In genomic region chr20:2558581-2559301, GRCh38 we compare ENCODE assay signal across 11 cellular contexts. TPM values are rescaled to one million over a fixed set of nuclear protein-coding genes. Genes with fewer than 3 reads are reported as not detected.
DNase-seq lines count a peak whose midpoint lies in the region; ATAC-seq, FAIRE-seq and TF ChIP-seq lines count a peak whose summit lies in the region.
"Had no signal": no experiment of that assay in that cellular context is flagged by ENCODE, and none has a peak within 500 bp of the region (broad histone marks: within the 10 kb centered on the region; RNA-seq: fewer than 3 reads in every experiment).

No MANE protein-coding gene starts in this region.

- no peak overlapping the region for H3K4me3 ChIP-seq in HepG2 (replicated peaks in 1 of 3; ENCODE audit: insufficient read depth in 1 of 3, low read depth in 2 of 3, low read length in 3 of 3)
- H3K4me3 ChIP-seq in right lobe of liver, result no peak overlapping the region
- peak overlapping the region; percentile 27 to 78 (median 59) for H3K4me3 ChIP-seq in dorsolateral prefrontal cortex
- no peak overlapping the region for H3K4me3 ChIP-seq in mucosa of descending colon

- WGBS in HepG2 (ENCODE audit: low lambda C conversion rate), result 53% methylated on average over 49 of the region's 54 CpGs
- 3% methylated on average over 36 of the region's 54 CpGs for WGBS in right lobe of liver (ENCODE audit: insufficient coverage, low coverage, low lambda C conversion rate, missing lambda C conversion rate)

- H2AFZ ChIP-seq in HepG2 (ENCODE audit: low read length), result no peak overlapping the region

- POLR2A ChIA-PET in HepG2 (lab: Yijun Ruan, JAX), result no interaction called here

- H3K9ac ChIP-seq in HepG2 (ENCODE audit: insufficient read depth, low read depth, low read length), result no peak overlapping the region

- in situ Hi-C loops in HepG2 (cut with HindIII; ENCODE audit: extremely low pct_ligation_motif_present, low pct_unique_long_range_greater_than_20kb), result no loop called here

- H3K36me3 ChIP-seq in HepG2 (replicated peaks in 1 of 2; ENCODE audit: control insufficient read depth in 1 of 2, insufficient read depth in 2 of 2, low read length in 2 of 2), result no peaks in the 10 kb centered on the region
- H3K36me3 ChIP-seq in right lobe of liver, result no peaks in the 10 kb centered on the region
- no peaks in the 10 kb centered on the region for H3K36me3 ChIP-seq in mucosa of descending colon (ENCODE audit: low read depth)
- H3K36me3 ChIP-seq: neutrophil had no signal

- no peaks in the 10 kb centered on the region for H3K79me2 ChIP-seq in HepG2 (ENCODE audit: insufficient read depth, low read length)

- H4K20me1 ChIP-seq in HepG2 (ENCODE audit: insufficient read depth, low read length), result no peaks in the 10 kb centered on the region

- H3K27ac ChIP-seq in HepG2 (ENCODE audit: extremely low read length, insufficient read depth, low read length), result no peak overlapping the region
- H3K27ac ChIP-seq in right lobe of liver, result no peak overlapping the region
- peak overlapping the region in 30 of 59 donors; percentile 0 to 88 (median 54) for H3K27ac ChIP-seq in dorsolateral prefrontal cortex
- H3K27ac ChIP-seq: neutrophil had no signal

- no peak for TF ChIP-seq RAD21 in HepG2 (CRISPR knock-in tag; IDR thresholded peaks at IDR 0.05)

- CTCF ChIA-PET in HepG2 (lab: Yijun Ruan, JAX; ENCODE audit: low intra/inter-chr PET ratio, low total read pairs), result no interaction called here

- no peak for DNase-seq in HepG2 (ENCODE audit: low spot score)
- DNase-seq in right lobe of liver, result no peak
- peak in 2 of 10 donors; percentile 30 to 82 for DNase-seq in dorsolateral prefrontal cortex
- DNase-seq in mucosa of descending colon, result no peak
- no peak for DNase-seq in epidermal melanocyte (ENCODE audit: insufficient read length, low spot score)
- no peak for DNase-seq in NCI-H1105 (lab: John Stamatoyannopoulos, UW)
- DNase-seq in T-helper 2 cell, result no peak

- H3K27me3 ChIP-seq in HepG2 (ENCODE audit: control insufficient read depth in 1 of 2, insufficient read depth in 2 of 2, low read length in 2 of 2) (peaks cover 7 to 45% of the 10 kb centered on the region in 2 experiments; a peak in 4 of 5 replicates), right lobe of liver (peaks cover 0 to 13% of the 10 kb centered on the region in 2 donors), dorsolateral prefrontal cortex (peaks cover 0 to 24% (median 6%) of the 10 kb centered on the region in 45 donors)

- no peak for TF ChIP-seq EP300 in HepG2 (IDR thresholded peaks at IDR 0.05; ENCODE audit: low read depth in 2 of 2, low read length in 2 of 2)
- no peak for TF ChIP-seq EP300 in HepG2 (CRISPR knock-in tag; IDR thresholded peaks at IDR 0.05; ENCODE audit: borderline replicate concordance)

- ATAC-seq in HepG2, result no peak
- ATAC-seq in right lobe of liver, result no peak
- peak; percentile 9 for ATAC-seq in mucosa of descending colon
- ATAC-seq in HG03457 (IDR thresholded peaks at IDR 0.05; ENCODE audit: unreplicated experiment), result no peak

- TF ChIP-seq POLR2A in HepG2 (IDR thresholded peaks at IDR 0.05; ENCODE audit: insufficient read depth in 1 of 2, low read depth in 2 of 2, low read length in 2 of 2) (no peak), right lobe of liver (IDR thresholded peaks at IDR 0.05) (no peak)

- intact Hi-C loops in HepG2 (cut with micrococcal nuclease; ENCODE audit: unreplicated experiment) (no loop called here), right lobe of liver (cut with DNase I) (no loop called here), dorsolateral prefrontal cortex (cut with DNase I) (no loop called here), mucosa of descending colon (cut with DNase I, micrococcal nuclease) (no loop called here)

- TF ChIP-seq CTCF in HepG2 (CRISPR knock-in tag; IDR thresholded peaks at IDR 0.05), result no peak
- TF ChIP-seq CTCF in right lobe of liver (IDR thresholded peaks at IDR 0.05), result no peak
- TF ChIP-seq CTCF in dorsolateral prefrontal cortex (IDR thresholded peaks at IDR 0.05 in 54 of 56, conservative IDR thresholded peaks at IDR 0.05 in 2 of 56; ENCODE audit: low read depth in 1 of 56, partially characterized antibody in 56 of 56), result no peak
- no peak for TF ChIP-seq CTCF in mucosa of descending colon (IDR thresholded peaks at IDR 0.05)

- FAIRE-seq in HepG2 (lab: Jason Lieb, UNC), result no peak

- no peak overlapping the region for H3K4me2 ChIP-seq in HepG2 (ENCODE audit: low read depth, low read length)

- BruUV-seq in HepG2 (replicated peaks; lab: Mats Ljungman, UMichigan), result no TSS peak

- H3K4me1 ChIP-seq in HepG2 (ENCODE audit: insufficient read depth, low read length) (no peaks in the 10 kb centered on the region), right lobe of liver (peaks cover 0 to 3% (median 0%) of the 10 kb centered on the region in 4 donors), mucosa of descending colon (ENCODE audit: low read depth) (peaks cover 7% of the 10 kb centered on the region)

- H3K9me3 ChIP-seq in HepG2 (ENCODE audit: low read length) (no peaks in the 10 kb centered on the region), right lobe of liver (no peaks in the 10 kb centered on the region), mucosa of descending colon (no peaks in the 10 kb centered on the region)
- H3K9me3 ChIP-seq: neutrophil had no signal

TF ChIP-seq in HepG2, 621 proteins besides CTCF, POLR2A, EP300 and RAD21 (continues in another document):
- no peak for TF ChIP-seq ZNF234 (CRISPR knock-in tag; conservative IDR thresholded peaks at IDR 0.05)

RNA-seq across cellular contexts. Expression of gene TMC2, which starts 22.4 kb away (rescaled TPM):
- total RNA-seq in HepG2 (2016; rRNA removed; fragmentation: Illumina TruSeq; extraction: Trizol) (not detected in 2 replicates), right lobe of liver (not detected), dorsolateral prefrontal cortex (1 to 10 TPM in 68 of 120 experiments, under 1 TPM in 51, not detected in 1; 0.28 to 2.5 (median 1.1) TPM), mucosa of descending colon (under 1 TPM in 2 of 3 donors, not detected in 1; 0.09 to 0.41 TPM)
- not detected in 2 replicates for total RNA-seq in HepG2 (2016; cell fraction: cytosol; rRNA removed; fragmentation: Illumina TruSeq; extraction: Trizol; ENCODE audit: low read depth)
- total RNA-seq in HepG2 (2016; cell fraction: insoluble cytoplasmic fraction; rRNA removed; fragmentation: Illumina TruSeq; extraction: Trizol), result 0.04 TPM in 1 of 2 replicates, not detected in the other
- total RNA-seq in HepG2 (2016; cell fraction: membrane; rRNA removed; fragmentation: Illumina TruSeq; extraction: Trizol), result not detected in 2 replicates
- total RNA-seq in HepG2 (2016; cell fraction: nucleus; rRNA removed; fragmentation: Illumina TruSeq; extraction: Trizol), result not detected in 2 replicates
- 0.03 TPM in 1 of 2 replicates, not detected in the other for polyA plus RNA-seq in HepG2 (2011; rRNA removed)
- polyA plus RNA-seq in HepG2 (2011; cell fraction: cytosol; rRNA removed), result not detected in 2 replicates
- not detected in 2 replicates for polyA plus RNA-seq in HepG2 (2011; cell fraction: nucleus; rRNA removed)
- 0.07 TPM in 1 of 2 replicates, not detected in the other for polyA plus RNA-seq in HepG2 (2012)
- polyA plus RNA-seq in HepG2 (2016; cell fraction: cytosol; fragmentation: Illumina TruSeq; extraction: Trizol; ENCODE audit: low read depth), result not detected in 2 replicates
- not detected in 2 replicates for polyA plus RNA-seq in HepG2 (2016; cell fraction: insoluble cytoplasmic fraction; fragmentation: Illumina TruSeq; extraction: Trizol; ENCODE audit: low read depth)
- polyA plus RNA-seq in HepG2 (2016; cell fraction: membrane; fragmentation: Illumina TruSeq; extraction: Trizol; ENCODE audit: low read depth), result not detected in 2 replicates
- polyA plus RNA-seq in HepG2 (2016; cell fraction: nucleus; fragmentation: Illumina TruSeq; extraction: Trizol; ENCODE audit: insufficient read depth, low read depth), result not detected in 2 replicates
- polyA minus RNA-seq in HepG2 (2011; rRNA and poly(A)+ RNA removed; ENCODE audit: low replicate concordance), result not detected in 2 replicates
- not detected in 2 replicates for polyA minus RNA-seq in HepG2 (2011; cell fraction: cytosol; rRNA and poly(A)+ RNA removed)
- polyA minus RNA-seq in HepG2 (2011; cell fraction: nucleus; rRNA and poly(A)+ RNA removed), result not detected in 2 replicates
- total RNA-seq: CD4-positive, alpha-beta memory T cell; epithelial cell of proximal tubule had no signal
- polyA plus RNA-seq: CD4-positive, alpha-beta memory T cell had no signal

RNA-seq across cellular contexts. Expression of gene ZNF343, which starts 50.0 kb away (rescaled TPM):
- total RNA-seq in HepG2 (2016; rRNA removed; fragmentation: Illumina TruSeq; extraction: Trizol), result 22.1 and 28.8 TPM in 2 replicates
- 4.5 and 6.2 TPM in 2 replicates for total RNA-seq in HepG2 (2016; cell fraction: cytosol; rRNA removed; fragmentation: Illumina TruSeq; extraction: Trizol; ENCODE audit: low read depth)
- 22.4 and 26.5 TPM in 2 replicates for total RNA-seq in HepG2 (2016; cell fraction: insoluble cytoplasmic fraction; rRNA removed; fragmentation: Illumina TruSeq; extraction: Trizol)
- 15.3 and 17.5 TPM in 2 replicates for total RNA-seq in HepG2 (2016; cell fraction: membrane; rRNA removed; fragmentation: Illumina TruSeq; extraction: Trizol)
- 21.9 and 23.7 TPM in 2 replicates for total RNA-seq in HepG2 (2016; cell fraction: nucleus; rRNA removed; fragmentation: Illumina TruSeq; extraction: Trizol)
- 16.4 and 17.0 TPM in 2 replicates for polyA plus RNA-seq in HepG2 (2011; rRNA removed)
- 8.7 and 11.5 TPM in 2 replicates for polyA plus RNA-seq in HepG2 (2011; cell fraction: cytosol; rRNA removed)
- polyA plus RNA-seq in HepG2 (2011; cell fraction: nucleus; rRNA removed), result 27.9 and 31.1 TPM in 2 replicates
- polyA plus RNA-seq in HepG2 (2012), result 13.6 and 14.9 TPM in 2 replicates
- 2.1 and 3.0 TPM in 2 replicates for polyA plus RNA-seq in HepG2 (2016; cell fraction: cytosol; fragmentation: Illumina TruSeq; extraction: Trizol; ENCODE audit: low read depth)
- 18.9 and 19.0 TPM in 2 replicates for polyA plus RNA-seq in HepG2 (2016; cell fraction: insoluble cytoplasmic fraction; fragmentation: Illumina TruSeq; extraction: Trizol; ENCODE audit: low read depth)
- 4.9 and 6.7 TPM in 2 replicates for polyA plus RNA-seq in HepG2 (2016; cell fraction: membrane; fragmentation: Illumina TruSeq; extraction: Trizol; ENCODE audit: low read depth)
- polyA plus RNA-seq in HepG2 (2016; cell fraction: nucleus; fragmentation: Illumina TruSeq; extraction: Trizol; ENCODE audit: insufficient read depth, low read depth), result 40.2 and 44.5 TPM in 2 replicates
- 8.3 and 15.8 TPM in 2 replicates for polyA minus RNA-seq in HepG2 (2011; rRNA and poly(A)+ RNA removed; ENCODE audit: low replicate concordance)
- 10.1 and 14.8 TPM in 2 replicates for polyA minus RNA-seq in HepG2 (2011; cell fraction: cytosol; rRNA and poly(A)+ RNA removed)
- polyA minus RNA-seq in HepG2 (2011; cell fraction: nucleus; rRNA and poly(A)+ RNA removed), result 21.9 and 37.8 TPM in 2 replicates
- total RNA-seq in right lobe of liver, result 1 to 10 TPM; 3.9 to 7.3 (median 6.0) TPM
- 10 to 100 TPM; 12.5 to 26.7 (median 19.8) TPM for total RNA-seq in dorsolateral prefrontal cortex
- 10 to 100 TPM in 1 of 3 donors, 1 to 10 TPM in 2; 6.9 to 12.1 (median 9.8) TPM for total RNA-seq in mucosa of descending colon

Comparison
In these comparisons a context has a peak if more than half of its experiments do, and no peak if none do; other contexts are left out.
1. H3K27ac ChIP-seq: peak in dorsolateral prefrontal cortex (30 of 59); none in HepG2 (single experiment) and right lobe of liver (0 of 3).
2. H3K4me3 ChIP-seq: peak in dorsolateral prefrontal cortex (59 of 59); none in HepG2 (0 of 3), right lobe of liver (0 of 3) and mucosa of descending colon (single experiment).